8 cellular contexts compared by ENCODE assay signal in the genomic region with DNA sequence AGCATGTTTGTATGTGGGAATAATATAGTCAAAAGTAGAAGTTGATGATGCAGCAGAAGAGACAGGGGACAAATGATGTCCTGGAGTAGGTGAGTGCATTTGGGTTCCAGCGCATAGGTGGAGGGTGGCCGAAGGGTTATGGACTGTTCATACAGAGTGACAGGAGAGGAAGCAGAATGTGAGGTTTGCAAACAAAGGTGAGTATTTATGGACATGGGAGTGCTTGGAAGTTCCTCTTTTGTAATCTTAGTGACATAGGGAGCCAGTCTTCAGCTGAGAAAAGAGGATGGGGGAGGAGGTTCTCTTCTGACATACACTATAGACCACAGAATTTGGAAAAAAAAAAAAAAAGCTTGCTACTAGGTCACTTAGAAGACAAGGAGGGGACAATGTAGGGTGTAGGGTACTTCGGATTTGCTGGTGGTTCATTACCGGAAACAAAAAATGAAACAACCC.
DNase-seq lines count a peak whose midpoint lies in the region; ATAC-seq, FAIRE-seq and TF ChIP-seq lines count a peak whose summit lies in the region.

No MANE protein-coding gene starts in this region.

- no peak overlapping the region for H3K27ac Mint-ChIP-seq in activated CD4-positive, alpha-beta T cell treated with anti-CD3 and anti-CD28 coated beads for 36 hours
- H3K27ac Mint-ChIP-seq in WTC11: no peak overlapping the region

- no peak for FAIRE-seq in D721Med (lab: Jason Lieb, UNC)

- H3K36me3 ChIP-seq in ascending aorta: no peaks in the 10 kb centered on the region

- H3K4me3 Mint-ChIP-seq in activated CD4-positive, alpha-beta T cell treated with anti-CD3 and anti-CD28 coated beads for 36 hours: no peak overlapping the region
- no peak overlapping the region for H3K4me3 Mint-ChIP-seq in WTC11

- intact Hi-C loops in activated CD4-positive, alpha-beta T cell treated with anti-CD3 and anti-CD28 coated beads for 36 hours (cut with DNase I, micrococcal nuclease): no loop called here
- intact Hi-C loops in ascending aorta (cut with DNase I): no loop called here

- H3K4me3 ChIP-seq in ascending aorta: peak overlapping the region; percentile 46 to 58

- POLR2A ChIA-PET in activated CD4-positive, alpha-beta T cell treated with anti-CD3 and anti-CD28 coated beads for 36 hours (lab: Charles Lee): no interaction called here
- POLR2A ChIA-PET in WTC11 (lab: Charles Lee): no interaction called here

- H3K27ac ChIP-seq in ascending aorta: peak overlapping the region; percentile 72 to 78

- no peaks in the 10 kb centered on the region for H3K4me1 Mint-ChIP-seq in activated CD4-positive, alpha-beta T cell treated with anti-CD3 and anti-CD28 coated beads for 36 hours
- H3K4me1 Mint-ChIP-seq in WTC11: no peaks in the 10 kb centered on the region; the same call in 1 of the 2 replicates

- no peak for DNase-seq in activated CD4-positive, alpha-beta T cell treated with anti-CD3 and anti-CD28 coated beads for 36 hours
- DNase-seq in activated CD4-positive, alpha-beta T cell treated with anti-CD3 and anti-CD28 coated beads, Interleukin-2, amount 50 U/mL, for 1 hour: no peak
- no peak for DNase-seq in ascending aorta (ENCODE audit: low spot score in 2 of 2)
- DNase-seq in pons (ENCODE audit: low spot score): peak; percentile 52
- no peak for DNase-seq in D721Med (ENCODE audit: insufficient read length, low spot score)
- no peak for DNase-seq in COR-L47 (lab: John Stamatoyannopoulos, UW)
- no peak for DNase-seq in WTC11 (ENCODE audit: low spot score)

- CTCF ChIA-PET in activated CD4-positive, alpha-beta T cell treated with anti-CD3 and anti-CD28 coated beads for 36 hours (lab: Charles Lee): interaction anchor here (0.5 to 0.9 kb wide), 2 partner anchors 515 to 576 kb away, joined by 3 to 4 read pairs; a partner anchor contains a TSS
- CTCF ChIA-PET in WTC11 (lab: Charles Lee): no interaction called here

- H3K9me3 ChIP-seq in ascending aorta: peaks cover 0 to 6% of the 10 kb centered on the region in 2 donors

- peak; percentile 51 for ATAC-seq in activated CD4-positive, alpha-beta T cell treated with anti-CD3 and anti-CD28 coated beads for 36 hours
- ATAC-seq in HG03457 (IDR thresholded peaks at IDR 0.05; ENCODE audit: unreplicated experiment) (peak; percentile 46), WTC11 (no peak)

- no peaks in the 10 kb centered on the region for H3K27me3 ChIP-seq in ascending aorta

- TF ChIP-seq CTCF in ascending aorta (IDR thresholded peaks at IDR 0.05) (no peak), D721Med (IDR thresholded peaks at IDR 0.05; ENCODE audit: insufficient read depth, missing control alignments) (no peak), WTC11 (IDR thresholded peaks at IDR 0.05) (no peak)

- H3K4me1 ChIP-seq in ascending aorta: peaks cover 0 to 4% of the 10 kb centered on the region in 2 donors

- no peaks in the 10 kb centered on the region for H3K36me3 Mint-ChIP-seq in activated CD4-positive, alpha-beta T cell treated with anti-CD3 and anti-CD28 coated beads for 36 hours (ENCODE audit: low read depth)
- peaks cover 19% of the 10 kb centered on the region for H3K36me3 Mint-ChIP-seq in WTC11

- no peaks in the 10 kb centered on the region for H3K27me3 Mint-ChIP-seq in activated CD4-positive, alpha-beta T cell treated with anti-CD3 and anti-CD28 coated beads for 36 hours
- no peaks in the 10 kb centered on the region; the same call in 1 of the 2 replicates for H3K27me3 Mint-ChIP-seq in WTC11 (ENCODE audit: low read depth)

- peaks cover 2% of the 10 kb centered on the region for H3K9me3 Mint-ChIP-seq in activated CD4-positive, alpha-beta T cell treated with anti-CD3 and anti-CD28 coated beads for 36 hours (ENCODE audit: low read depth)
- H3K9me3 Mint-ChIP-seq in WTC11: peaks cover 16% of the 10 kb centered on the region

TF ChIP-seq in WTC11, 78 proteins besides CTCF, POLR2A, EP300 and RAD21:
- no peak for TF ChIP-seq FOXJ3 (CRISPR knock-in tag; IDR thresholded peaks at IDR 0.05; ENCODE audit: borderline replicate concordance)
- TF ChIP-seq, protein P1, sequence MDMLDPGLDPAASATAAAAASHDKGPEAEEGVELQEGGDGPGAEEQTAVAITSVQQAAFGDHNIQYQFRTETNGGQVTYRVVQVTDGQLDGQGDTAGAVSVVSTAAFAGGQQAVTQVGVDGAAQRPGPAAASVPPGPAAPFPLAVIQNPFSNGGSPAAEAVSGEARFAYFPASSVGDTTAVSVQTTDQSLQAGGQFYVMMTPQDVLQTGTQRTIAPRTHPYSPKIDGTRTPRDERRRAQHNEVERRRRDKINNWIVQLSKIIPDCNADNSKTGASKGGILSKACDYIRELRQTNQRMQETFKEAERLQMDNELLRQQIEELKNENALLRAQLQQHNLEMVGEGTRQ (CRISPR knock-in tag; IDR thresholded peaks at IDR 0.05): no peak
- no peak for TF ChIP-seq ELF4 (CRISPR knock-in tag; IDR thresholded peaks at IDR 0.05; ENCODE audit: low read depth)
- TF ChIP-seq MYBL2 (CRISPR knock-in tag; IDR thresholded peaks at IDR 0.05): no peak
- TF ChIP-seq, protein P2, sequence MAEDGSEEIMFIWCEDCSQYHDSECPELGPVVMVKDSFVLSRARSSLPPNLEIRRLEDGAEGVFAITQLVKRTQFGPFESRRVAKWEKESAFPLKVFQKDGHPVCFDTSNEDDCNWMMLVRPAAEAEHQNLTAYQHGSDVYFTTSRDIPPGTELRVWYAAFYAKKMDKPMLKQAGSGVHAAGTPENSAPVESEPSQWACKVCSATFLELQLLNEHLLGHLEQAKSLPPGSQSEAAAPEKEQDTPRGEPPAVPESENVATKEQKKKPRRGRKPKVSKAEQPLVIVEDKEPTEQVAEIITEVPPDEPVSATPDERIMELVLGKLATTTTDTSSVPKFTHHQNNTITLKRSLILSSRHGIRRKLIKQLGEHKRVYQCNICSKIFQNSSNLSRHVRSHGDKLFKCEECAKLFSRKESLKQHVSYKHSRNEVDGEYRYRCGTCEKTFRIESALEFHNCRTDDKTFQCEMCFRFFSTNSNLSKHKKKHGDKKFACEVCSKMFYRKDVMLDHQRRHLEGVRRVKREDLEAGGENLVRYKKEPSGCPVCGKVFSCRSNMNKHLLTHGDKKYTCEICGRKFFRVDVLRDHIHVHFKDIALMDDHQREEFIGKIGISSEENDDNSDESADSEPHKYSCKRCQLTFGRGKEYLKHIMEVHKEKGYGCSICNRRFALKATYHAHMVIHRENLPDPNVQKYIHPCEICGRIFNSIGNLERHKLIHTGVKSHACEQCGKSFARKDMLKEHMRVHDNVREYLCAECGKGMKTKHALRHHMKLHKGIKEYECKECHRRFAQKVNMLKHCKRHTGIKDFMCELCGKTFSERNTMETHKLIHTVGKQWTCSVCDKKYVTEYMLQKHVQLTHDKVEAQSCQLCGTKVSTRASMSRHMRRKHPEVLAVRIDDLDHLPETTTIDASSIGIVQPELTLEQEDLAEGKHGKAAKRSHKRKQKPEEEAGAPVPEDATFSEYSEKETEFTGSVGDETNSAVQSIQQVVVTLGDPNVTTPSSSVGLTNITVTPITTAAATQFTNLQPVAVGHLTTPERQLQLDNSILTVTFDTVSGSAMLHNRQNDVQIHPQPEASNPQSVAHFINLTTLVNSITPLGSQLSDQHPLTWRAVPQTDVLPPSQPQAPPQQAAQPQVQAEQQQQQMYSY (CRISPR knock-in tag; IDR thresholded peaks at IDR 0.05): no peak
